ENCODE assay signal across 8 cellular contexts in the genomic region with DNA sequence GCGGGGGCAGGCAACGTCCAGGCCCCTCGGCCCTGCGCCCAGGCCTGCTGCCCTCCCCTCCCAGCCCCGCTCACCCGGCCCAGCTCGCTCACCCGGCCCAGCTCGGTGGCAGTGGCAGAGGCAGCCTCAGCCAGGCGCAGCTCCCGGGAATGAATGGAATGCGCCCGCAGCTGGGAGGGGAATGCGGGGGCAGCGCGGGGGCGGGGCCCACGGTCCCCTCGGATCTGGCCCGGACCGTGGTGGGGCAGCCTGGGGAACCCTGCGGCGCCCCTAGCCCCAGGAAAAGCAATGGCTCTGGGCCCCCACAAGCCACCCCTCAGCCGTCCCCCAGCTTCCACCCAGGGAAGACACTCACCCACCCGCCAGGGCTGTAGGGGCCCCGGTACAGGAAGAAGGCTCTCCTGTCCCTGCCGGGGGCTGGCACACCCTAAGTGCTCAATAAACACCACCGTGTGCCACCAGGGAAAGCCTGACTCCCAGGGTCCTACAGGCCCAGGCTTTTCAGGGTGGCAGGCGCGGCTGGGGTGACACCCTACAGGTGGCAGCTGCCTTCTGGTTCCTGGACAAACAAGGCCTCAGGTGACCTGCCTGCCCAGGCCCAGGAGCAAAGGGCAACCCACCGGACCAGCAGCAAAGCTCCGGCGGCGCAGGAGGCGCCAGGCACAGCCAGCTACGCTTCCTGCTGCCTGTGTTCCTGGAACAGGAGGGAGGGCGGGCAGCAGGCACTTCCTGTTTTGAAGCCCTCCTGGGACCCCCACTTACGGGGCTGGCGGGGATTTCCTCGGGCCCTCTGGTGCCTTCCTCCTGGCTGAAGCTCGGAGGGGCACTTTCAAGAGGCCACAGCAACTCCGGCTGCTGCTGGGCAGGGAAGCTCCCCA. TPM values are rescaled to one million over a fixed set of nuclear protein-coding genes. Genes with fewer than 3 reads are reported as not detected.
DNase-seq lines count a peak whose midpoint lies in the region; ATAC-seq and TF ChIP-seq lines count a peak whose summit lies in the region.

No MANE protein-coding gene starts in this region.

- intact Hi-C loops in PC-3 (cut with micrococcal nuclease) = no loop called here

- CTCF ChIA-PET in PC-3 (lab: Charles Lee) = interaction anchor here (1.0 kb wide), 1 partner anchor 11 kb away, joined by 3 read pairs; no protein-coding TSS in a partner anchor

- H3K4me3 Mint-ChIP-seq in CD4-positive, CD25-positive, alpha-beta regulatory T cell = no peak overlapping the region
- H3K4me3 Mint-ChIP-seq in endodermal cell = no peak overlapping the region

- no peaks in the 10 kb centered on the region for H3K4me1 ChIP-seq in CD4-positive, CD25-positive, alpha-beta regulatory T cell (ENCODE audit: control insufficient read depth, insufficient read depth, low read length, poor library complexity, severe bottlenecking)
- H3K4me1 ChIP-seq in PC-3 (ENCODE audit: insufficient read depth, low read length) (peaks cover 20% of the 10 kb centered on the region), endodermal cell (ENCODE audit: control insufficient read depth, insufficient read depth, low read length) (peaks cover 15% of the 10 kb centered on the region)

- peak overlapping the region; percentile 40 for H3K9ac ChIP-seq in PC-3 (ENCODE audit: low read length)
- peak overlapping the region; percentile 69 for H3K9ac ChIP-seq in endodermal cell (ENCODE audit: extremely low read depth, low read length, poor library complexity, severe bottlenecking)

- H3K27ac Mint-ChIP-seq in CD4-positive, CD25-positive, alpha-beta regulatory T cell = no peak overlapping the region
- peak overlapping the region; percentile 72 for H3K27ac Mint-ChIP-seq in endodermal cell

- no peaks in the 10 kb centered on the region for H3K9me2 ChIP-seq in PC-3 (replicated peaks; ENCODE audit: low read length)

- H3K27me3 ChIP-seq in CD4-positive, CD25-positive, alpha-beta regulatory T cell (ENCODE audit: control insufficient read depth, insufficient read depth, low read length) = no peaks in the 10 kb centered on the region
- no peaks in the 10 kb centered on the region for H3K27me3 ChIP-seq in PC-3 (ENCODE audit: low read length)
- H3K27me3 ChIP-seq in endodermal cell (ENCODE audit: control insufficient read depth, insufficient read depth, low read length, poor library complexity, severe bottlenecking) = no peaks in the 10 kb centered on the region

- in situ Hi-C loops in GM13977 (cut with MboI; ENCODE audit: low pct_unique_long_range_greater_than_20kb, low sequenced_read_pairs, unreplicated experiment) = no loop called here

- H3K4me1 Mint-ChIP-seq in CD4-positive, CD25-positive, alpha-beta regulatory T cell = peaks cover 0 to 8% (median 0%) of the 10 kb centered on the region in 4 donors
- H3K4me1 Mint-ChIP-seq in endodermal cell = peaks cover 8% of the 10 kb centered on the region

- WGBS in endodermal cell (ENCODE audit: insufficient coverage in 1 of 2, insufficient read length in 1 of 2), 2 experiments = 44 to 68% methylated on average over 16 to 42 of the region's 42 CpGs

- DNase-seq in CD4-positive, CD25-positive, alpha-beta regulatory T cell = peak in 1 of 3 donors; percentile 65
- DNase-seq in PC-3 (peak; percentile 71), endodermal cell (peak; percentile 95), midbrain (lab: John Stamatoyannopoulos, UW) (peak; percentile 57), GM13977 (ENCODE audit: low spot score) (no peak), NCI-H2196 (lab: John Stamatoyannopoulos, UW; ENCODE audit: unreplicated experiment) (no peak)

- no peaks in the 10 kb centered on the region for H3K36me3 Mint-ChIP-seq in CD4-positive, CD25-positive, alpha-beta regulatory T cell
- H3K36me3 Mint-ChIP-seq in endodermal cell (ENCODE audit: low read depth) = peaks cover 5% of the 10 kb centered on the region

- H3K79me2 ChIP-seq in PC-3 (ENCODE audit: low read length) = peaks cover 92% of the 10 kb centered on the region

- no peaks in the 10 kb centered on the region for H3K9me3 ChIP-seq in CD4-positive, CD25-positive, alpha-beta regulatory T cell (ENCODE audit: control insufficient read depth in 2 of 2, low read length in 2 of 2)
- no peaks in the 10 kb centered on the region for H3K9me3 ChIP-seq in PC-3 (ENCODE audit: low read length)
- no peaks in the 10 kb centered on the region for H3K9me3 ChIP-seq in endodermal cell (ENCODE audit: control insufficient read depth, low read length)

- no peak overlapping the region for H3K27ac ChIP-seq in CD4-positive, CD25-positive, alpha-beta regulatory T cell (ENCODE audit: insufficient read depth, low read length, poor library complexity, severe bottlenecking)
- H3K27ac ChIP-seq in PC-3 (ENCODE audit: low read length) (peak overlapping the region; percentile 54), endodermal cell (ENCODE audit: low read depth, low read length) (peak overlapping the region; percentile 79)

- H2AFZ ChIP-seq in PC-3 (ENCODE audit: low read length) = no peak overlapping the region

- peak overlapping the region; percentile 77 for H3K4me2 ChIP-seq in PC-3 (ENCODE audit: low read length)

- no peak for TF ChIP-seq CTCF in PC-3 (conservative IDR thresholded peaks at IDR 0.05; ENCODE audit: low read depth, low read length)
- no peak for TF ChIP-seq CTCF in endodermal cell (conservative IDR thresholded peaks at IDR 0.05)
- TF ChIP-seq CTCF in GM13977 (IDR thresholded peaks at IDR 0.05; ENCODE audit: extremely low read depth, insufficient read depth, missing control alignments) = no peak

- H3K9me3 Mint-ChIP-seq in CD4-positive, CD25-positive, alpha-beta regulatory T cell = no peaks in the 10 kb centered on the region
- no peaks in the 10 kb centered on the region for H3K9me3 Mint-ChIP-seq in endodermal cell

- no peak overlapping the region for H3K4me3 ChIP-seq in CD4-positive, CD25-positive, alpha-beta regulatory T cell (ENCODE audit: low read depth, low read length)
- H3K4me3 ChIP-seq in PC-3 (ENCODE audit: low read length) (peak overlapping the region; percentile 48), endodermal cell (ENCODE audit: low read length) (peak overlapping the region; percentile 66)

- POLR2A ChIA-PET in PC-3 (lab: Charles Lee; ENCODE audit: unreplicated experiment) = interaction anchor here (0.5 kb wide), 1 partner anchor 11 kb away, joined by 3 read pairs; no protein-coding TSS in a partner anchor

- ATAC-seq in CD4-positive, CD25-positive, alpha-beta regulatory T cell (ENCODE audit: low read depth in 2 of 2) = peak; percentile 14 to 42
- peak; percentile 85 for ATAC-seq in PC-3
- ATAC-seq in GM18517 (IDR thresholded peaks at IDR 0.05; ENCODE audit: unreplicated experiment) = no peak
- no peak for ATAC-seq in GM19023 (IDR thresholded peaks at IDR 0.05; ENCODE audit: unreplicated experiment)

- H3K27me3 Mint-ChIP-seq in CD4-positive, CD25-positive, alpha-beta regulatory T cell = peaks cover 32% of the 10 kb centered on the region
- H3K27me3 Mint-ChIP-seq in endodermal cell (ENCODE audit: insufficient read depth) = no peaks in the 10 kb centered on the region

- no peaks in the 10 kb centered on the region for H3F3A ChIP-seq in PC-3 (ENCODE audit: low read length, unreplicated experiment)

- H4K20me1 ChIP-seq in PC-3 (ENCODE audit: low read length) = no peaks in the 10 kb centered on the region; the same call in 1 of the 2 replicates

- BruUV-seq in PC-3 (replicated peaks; lab: Mats Ljungman, UMichigan) = no TSS peak

- H3K36me3 ChIP-seq in CD4-positive, CD25-positive, alpha-beta regulatory T cell (ENCODE audit: control insufficient read depth, insufficient read depth, low read length) = no peaks in the 10 kb centered on the region
- H3K36me3 ChIP-seq in PC-3 (ENCODE audit: low read depth, low read length) = no peaks in the 10 kb centered on the region
- H3K36me3 ChIP-seq in endodermal cell (ENCODE audit: control insufficient read depth, insufficient read depth, low read length) = peaks cover 6% of the 10 kb centered on the region

RNA-seq across cellular contexts. Expression of a gene that starts 13.8 kb away (rescaled TPM):
- total RNA-seq in CD4-positive, CD25-positive, alpha-beta regulatory T cell = 3.7 TPM
- under 1 TPM in 3 of 4 donors, not detected in 1; 0.36 to 0.67 (median 0.42) TPM for polyA plus RNA-seq in CD4-positive, CD25-positive, alpha-beta regulatory T cell
- 68.2 and 82.9 TPM in 2 replicates for total RNA-seq in PC-3 (2014; rRNA removed)
- total RNA-seq in endodermal cell = 10 to 100 TPM; 94.7 to 97.7 TPM
- polyA plus RNA-seq in endodermal cell (2013, experiment 1 of 2) = 108 TPM
- 109 TPM for polyA plus RNA-seq in endodermal cell (2013, experiment 2 of 2)

RNA-seq across cellular contexts. Expression of a gene that starts 23.5 kb away (rescaled TPM):
- total RNA-seq in CD4-positive, CD25-positive, alpha-beta regulatory T cell = 9.3 TPM
- under 1 TPM; 0.10 to 0.52 (median 0.21) TPM for polyA plus RNA-seq in CD4-positive, CD25-positive, alpha-beta regulatory T cell
- total RNA-seq in PC-3 (2014; rRNA removed) (7.0 and 7.6 TPM in 2 replicates), endodermal cell (under 1 TPM; 0.33 to 0.40 TPM)
- 8.8 TPM for polyA plus RNA-seq in endodermal cell (2013, experiment 1 of 2)
- 8.3 TPM for polyA plus RNA-seq in endodermal cell (2013, experiment 2 of 2)

RNA-seq across cellular contexts. Expression of a gene that starts 32.2 kb away (rescaled TPM):
- 2.0 TPM for total RNA-seq in CD4-positive, CD25-positive, alpha-beta regulatory T cell
- under 1 TPM in 2 of 4 donors, not detected in 2; 0.03 to 0.05 TPM for polyA plus RNA-seq in CD4-positive, CD25-positive, alpha-beta regulatory T cell
- total RNA-seq in PC-3 (2014; rRNA removed) = 22.4 and 22.5 TPM in 2 replicates
- total RNA-seq in endodermal cell = 10 to 100 TPM; 46.5 to 57.0 TPM
- 14.6 TPM for polyA plus RNA-seq in endodermal cell (2013, experiment 1 of 2)
- 13.5 TPM for polyA plus RNA-seq in endodermal cell (2013, experiment 2 of 2)

RNA-seq across cellular contexts. Expression of a gene that starts 33.1 kb away (rescaled TPM):
- total RNA-seq in CD4-positive, CD25-positive, alpha-beta regulatory T cell = 2.1 TPM
- polyA plus RNA-seq in CD4-positive, CD25-positive, alpha-beta regulatory T cell = under 1 TPM; 0.48 to 0.69 (median 0.53) TPM
- total RNA-seq in PC-3 (2014; rRNA removed) (1.1 and 1.7 TPM in 2 replicates), endodermal cell (10 to 100 TPM in 1 of 2 donors, 1 to 10 TPM in 1; 8.3 to 14.2 TPM)
- 19.4 TPM for polyA plus RNA-seq in endodermal cell (2013, experiment 1 of 2)
- polyA plus RNA-seq in endodermal cell (2013, experiment 2 of 2) = 14.7 TPM

RNA-seq across cellular contexts. Expression of a gene that starts 42.6 kb away (rescaled TPM):
- 125 TPM for total RNA-seq in CD4-positive, CD25-positive, alpha-beta regulatory T cell
- polyA plus RNA-seq in CD4-positive, CD25-positive, alpha-beta regulatory T cell = 10 to 100 TPM in 1 of 4 donors, 1 to 10 TPM in 3; 6.0 to 12.5 (median 7.3) TPM
- 25.8 and 34.5 TPM in 2 replicates for total RNA-seq in PC-3 (2014; rRNA removed)
- total RNA-seq in endodermal cell = 10 to 100 TPM; 57.2 to 62.8 TPM
- 33.2 TPM for polyA plus RNA-seq in endodermal cell (2013, experiment 1 of 2)
- polyA plus RNA-seq in endodermal cell (2013, experiment 2 of 2) = 25.5 TPM

Comparison
In these comparisons a context has a peak if more than half of its experiments do, and no peak if none do; other contexts are left out.
1. ATAC-seq: peak in CD4-positive, CD25-positive, alpha-beta regulatory T cell (2 of 2) and PC-3 (single experiment); none in GM18517 (single experiment) and GM19023 (single experiment).
2. DNase-seq: peak in PC-3 (single experiment), endodermal cell (single experiment) and midbrain (single experiment); none in GM13977 (single experiment) and NCI-H2196 (single experiment).
3. RNA of a gene that starts 13.8 kb away (total RNA-seq): 94.7 to 97.7 TPM in endodermal cell and 68.2 to 82.9 TPM in PC-3; 3.7 TPM in CD4-positive, CD25-positive, alpha-beta regulatory T cell (single experiment); every median in the first group is over 10 times any median in the second.